In genomic region chr13:80465321-80465720, GRCh38 we compare ENCODE assay signal across 25 cellular contexts.
"Had no signal": no experiment of that assay in that cellular context is flagged by ENCODE, and none has a peak within 500 bp of the region (broad histone marks: within the 10 kb centered on the region; RNA-seq: fewer than 3 reads in every experiment).

No MANE protein-coding gene starts in this region.

- H3K27ac ChIP-seq: neural progenitor cell, ovary, parathyroid adenoma, psoas muscle, stomach, thoracic aorta, upper lobe of left lung, vagina had no signal

- DNase-seq: naive thymus-derived CD4-positive, alpha-beta T cell; natural killer cell; occipital lobe; ovary; posterior cingulate gyrus; psoas muscle; retina; small intestine; stimulated activated CD4-positive, alpha-beta T cell treated with anti-CD3 and anti-CD28 coated beads, Interleukin-15, amount 100 ng/mL, for 24 hours; stimulated activated CD4-positive, alpha-beta T cell treated with anti-CD3 and anti-CD28 coated beads, Interleukin-2, amount 100 ng/mL, for 24 hours; stimulated activated CD4-positive, alpha-beta T cell treated with anti-CD3 and anti-CD28 coated beads, Interleukin-2, amount 100 ng/mL, for 48 hours; stimulated activated CD4-positive, alpha-beta T cell treated with anti-CD3 and anti-CD28 coated beads, Interleukin-4, amount 100 ng/mL, for 24 hours; stimulated activated naive B cell treated with anti-CD40 and anti-IgM and Interleukin-4, amounts not matched to agents 10 μg/mL and 1 μg/mL and 100 μg/mL, for 72 hours; stimulated activated naive CD4-positive, alpha-beta T cell treated with Interleukin-2 at 50 U/mL for 16 hours; stomach; tibial artery; trophoblast cell; upper lobe of left lung had no signal

- H3K4me3 ChIP-seq: neural progenitor cell, ovary, psoas muscle, right atrium auricular region, stomach, thoracic aorta, tibial artery, upper lobe of left lung, vagina had no signal

- H3K9me3 ChIP-seq: ovary, thoracic aorta, tibial artery, upper lobe of left lung, vagina had no signal

- ATAC-seq: naive thymus-derived CD4-positive, alpha-beta T cell; natural killer cell; psoas muscle; sciatic nerve; stimulated activated effector memory CD8-positive, alpha-beta T cell treated with anti-CD3 and anti-CD28 coated beads, Interleukin-12 subunit alpha, Interleukin-12 subunit beta, amount 100 ng/mL, for 72 hours; stimulated activated naive B cell treated with anti-CD40 and anti-IgM and Interleukin-4, amounts not matched to agents 10 μg/mL and 1 μg/mL and 100 μg/mL, for 72 hours had no signal

- H3K27me3 ChIP-seq: neural progenitor cell, ovary, right atrium auricular region, stomach, tibial artery, upper lobe of left lung, vagina had no signal

- H3K36me3 ChIP-seq: neural progenitor cell, ovary, right atrium auricular region, stomach, thoracic aorta, tibial artery, upper lobe of left lung, vagina had no signal

- H3K4me1 ChIP-seq: neural progenitor cell, parathyroid adenoma had no signal
